6 cellular contexts compared by ENCODE assay signal in the genomic region with DNA sequence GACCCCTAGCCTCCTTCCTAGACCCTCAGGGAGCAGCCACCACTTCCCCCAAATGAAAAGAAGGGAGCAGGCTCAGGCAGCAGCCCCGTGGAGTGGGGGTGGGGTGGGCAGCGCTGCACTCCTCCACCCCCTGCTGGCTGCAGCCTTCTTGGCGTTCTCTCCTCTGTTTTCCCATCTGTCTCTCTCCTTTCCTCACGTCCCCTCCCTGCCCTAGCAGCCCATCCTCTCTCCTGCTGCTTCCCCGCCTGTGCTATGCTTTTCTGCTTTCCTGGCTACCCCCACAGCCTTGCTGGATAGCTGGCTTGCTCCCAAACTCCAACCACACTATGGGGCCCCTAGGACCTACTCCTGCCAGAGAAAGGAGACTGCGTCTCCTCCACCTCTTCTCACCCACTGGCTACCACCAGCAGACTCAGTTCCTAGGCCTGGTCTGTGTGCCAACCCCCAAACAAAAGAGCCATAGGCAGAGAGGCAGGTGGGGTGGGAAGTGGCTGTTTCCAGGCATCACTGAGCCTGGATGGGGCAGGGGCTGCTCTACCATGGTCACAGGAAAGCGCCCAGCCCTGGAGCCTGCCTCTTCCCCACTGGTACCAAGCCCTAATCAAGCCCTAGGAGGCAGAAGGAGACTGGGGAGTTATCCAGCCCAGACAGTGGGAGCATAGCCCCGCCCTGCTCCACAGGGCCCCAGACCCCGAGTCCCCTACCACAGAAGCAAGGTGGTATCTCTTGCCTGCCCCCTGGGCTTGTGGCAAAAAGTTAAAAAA. TPM values are rescaled to one million over a fixed set of nuclear protein-coding genes. Genes with fewer than 3 reads are reported as not detected.
A peak's percentile ranks its signal among the peaks of the same experiment; 100 is the strongest.
DNase-seq lines count a peak whose midpoint lies in the region; ATAC-seq and TF ChIP-seq lines count a peak whose summit lies in the region.

No MANE protein-coding gene starts in this region.

- H2AFZ ChIP-seq in DND-41 (ENCODE audit: low read depth, low read length): no peak overlapping the region

- no peaks in the 10 kb centered on the region for H4K20me1 ChIP-seq in DND-41 (ENCODE audit: insufficient read depth, low read length)

- H3K9ac ChIP-seq in DND-41 (ENCODE audit: low read depth, low read length): no peak overlapping the region

- H3K4me1 ChIP-seq in DND-41 (ENCODE audit: insufficient read depth, low read length) (peaks cover 19% of the 10 kb centered on the region), left ventricle myocardium inferior (peaks cover 32% of the 10 kb centered on the region)

- no peak overlapping the region for H3K4me2 ChIP-seq in DND-41 (ENCODE audit: insufficient read depth, low read length)

- ATAC-seq in DND-41 (ENCODE audit: insufficient read depth, low read depth): peak; percentile 43; the same call in 1 of the 3 replicates
- no peak for ATAC-seq in GM21825 (IDR thresholded peaks at IDR 0.05; ENCODE audit: unreplicated experiment)
- ATAC-seq in HG02642 (IDR thresholded peaks at IDR 0.05; ENCODE audit: poor library complexity, unreplicated experiment): no peak

- no peaks in the 10 kb centered on the region for H3K36me3 ChIP-seq in DND-41 (ENCODE audit: insufficient read depth, low read length)
- no peaks in the 10 kb centered on the region for H3K36me3 ChIP-seq in left ventricle myocardium inferior

- H3K27me3 ChIP-seq in DND-41 (ENCODE audit: insufficient read depth, low read length, poor library complexity) (no peaks in the 10 kb centered on the region), left ventricle myocardium inferior (ENCODE audit: low read depth) (no peaks in the 10 kb centered on the region)

- H3K27ac ChIP-seq in DND-41 (ENCODE audit: low read length) (no peak overlapping the region), left ventricle myocardium inferior (replicated peaks) (no peak overlapping the region)

- H3K9me3 ChIP-seq in DND-41 (ENCODE audit: insufficient read depth, low read length, severe bottlenecking) (no peaks in the 10 kb centered on the region), left ventricle myocardium inferior (replicated peaks) (no peaks in the 10 kb centered on the region)

- DNase-seq in DND-41 (peak; percentile 41), NCI-H82 (lab: John Stamatoyannopoulos, UW) (peak; percentile 94), left ventricle myocardium inferior (no peak), GM20000 (ENCODE audit: low spot score) (no peak)

- H3K4me3 ChIP-seq in DND-41 (ENCODE audit: low read depth in 1 of 2, low read length in 2 of 2): no peak overlapping the region
- H3K4me3 ChIP-seq in left ventricle myocardium inferior: no peak overlapping the region

- TF ChIP-seq CTCF in DND-41 (IDR thresholded peaks at IDR 0.05; ENCODE audit: borderline replicate concordance, extremely low read depth, low read length, poor library complexity, severe bottlenecking) (peak; percentile 69), left ventricle myocardium inferior (IDR thresholded peaks at IDR 0.05; ENCODE audit: borderline replicate concordance) (peak; percentile 58), GM20000 (IDR thresholded peaks at IDR 0.05; ENCODE audit: extremely low read depth, missing control alignments) (no peak)

- intact Hi-C loops in left ventricle myocardium inferior (cut with micrococcal nuclease): no loop called here

- H3K79me2 ChIP-seq in DND-41 (ENCODE audit: insufficient read depth, low read length): no peaks in the 10 kb centered on the region

RNA-seq across cellular contexts. Expression of gene DISP2, which starts 3.4 kb away (rescaled TPM):
- 3.0 TPM for total RNA-seq in left ventricle myocardium inferior

RNA-seq across cellular contexts. Expression of gene PHGR1, which starts 3.8 kb away (rescaled TPM):
- not detected for total RNA-seq in left ventricle myocardium inferior

RNA-seq across cellular contexts. Expression of gene CCDC9B, which starts 13.9 kb away (rescaled TPM):
- total RNA-seq in left ventricle myocardium inferior: 155 TPM

RNA-seq across cellular contexts. Expression of gene KNSTRN, which starts 27.9 kb away (rescaled TPM):
- total RNA-seq in left ventricle myocardium inferior: 9.0 TPM

RNA-seq across cellular contexts. Expression of gene INAFM2, which starts 31.1 kb away (rescaled TPM):
- total RNA-seq in left ventricle myocardium inferior: 52.7 TPM

Comparison
In these comparisons a context has a peak if more than half of its experiments do, and no peak if none do; other contexts are left out.
1. DNase-seq: peak in DND-41 (single experiment) and NCI-H82 (single experiment); none in left ventricle myocardium inferior (single experiment) and GM20000 (single experiment).